Comparison of ENCODE assay signal across 9 cellular contexts in genomic region chr11:18246379-18247161, GRCh38. TPM values are rescaled to one million over a fixed set of nuclear protein-coding genes. Genes with fewer than 3 reads are reported as not detected.
DNase-seq lines count a peak whose midpoint lies in the region; ATAC-seq and TF ChIP-seq lines count a peak whose summit lies in the region.
"Not testable (repeated sequence)": the region's sequence is repeated elsewhere in the genome, so short reads cannot be mapped to it uniquely, and the experiment has no call there.
"Had no signal": no experiment of that assay in that cellular context is flagged by ENCODE, and none has a peak within 500 bp of the region (broad histone marks: within the 10 kb centered on the region; RNA-seq: fewer than 3 reads in every experiment).

No MANE protein-coding gene starts in this region.

- ATAC-seq in GM18517 (IDR thresholded peaks at IDR 0.05; ENCODE audit: unreplicated experiment): peak; percentile 75
- ATAC-seq in GM19468 (IDR thresholded peaks at IDR 0.05; ENCODE audit: extremely low read depth, unreplicated experiment): peak; percentile 61
- ATAC-seq in HG02852 (IDR thresholded peaks at IDR 0.05; ENCODE audit: unreplicated experiment): peak; percentile 82
- peak; percentile 57 for ATAC-seq in HG03457 (IDR thresholded peaks at IDR 0.05; ENCODE audit: unreplicated experiment)
- peak; percentile 12 for ATAC-seq in aorta (ENCODE audit: low FRiP score)

- H3K4me3 ChIP-seq in Peyer's patch (peak overlapping the region in 3 of 4 donors; percentile 20 to 29 (median 20)), liver (ENCODE audit: low read depth in 1 of 3, low read length in 3 of 3) (peak overlapping the region in 1 of 3 donors; percentile 0)
- not testable (repeated sequence) for H3K4me3 ChIP-seq in aorta (ENCODE audit: low read length in 2 of 2)

- not testable (repeated sequence) for H3K27me3 ChIP-seq in Peyer's patch; liver (ENCODE audit: control insufficient read depth in 4 of 4, insufficient read depth in 4 of 4, low read length in 3 of 4); aorta (ENCODE audit: control insufficient read depth in 1 of 2, insufficient read depth in 2 of 2, low read length in 1 of 2)

- peak in 1 of 6 experiments; percentile 14 for TF ChIP-seq CTCF in Peyer's patch (IDR thresholded peaks at IDR 0.05)
- TF ChIP-seq CTCF in liver (IDR thresholded peaks at IDR 0.05; ENCODE audit: low read depth, low read length, missing input control): not testable (repeated sequence)

- H3K9me3 ChIP-seq in Peyer's patch; liver (ENCODE audit: control insufficient read depth in 4 of 4, low read length in 3 of 4); aorta (ENCODE audit: control insufficient read depth, low read length): not testable (repeated sequence)

- H3K36me3 ChIP-seq in Peyer's patch; liver (ENCODE audit: control insufficient read depth in 4 of 4, insufficient read depth in 3 of 4, low read depth in 1 of 4, low read length in 3 of 4); aorta (ENCODE audit: control insufficient read depth in 1 of 2, insufficient read depth in 2 of 2, low read length in 1 of 2): not testable (repeated sequence)

- peak in 2 of 3 donors; percentile 42 to 59 for DNase-seq in Peyer's patch
- peak; percentile 32 for DNase-seq in activated naive CD4-positive, alpha-beta T cell treated with Interleukin-2 at 50 U/mL for 16 hours
- DNase-seq in aorta: not testable (repeated sequence)

- not testable (repeated sequence) for H3K9ac ChIP-seq in liver (ENCODE audit: low read depth in 1 of 2, low read length in 2 of 2)

- not testable (repeated sequence) for H3K4me1 ChIP-seq in Peyer's patch; liver (ENCODE audit: control insufficient read depth in 4 of 4, insufficient read depth in 4 of 4, low read length in 3 of 4); aorta (ENCODE audit: control insufficient read depth in 1 of 2, insufficient read depth in 2 of 2, low read length in 2 of 2)

- 57% methylated on average over 11 of the region's 11 CpGs for WGBS in liver
- 82 to 87% methylated on average over 10 to 11 of the region's 11 CpGs for WGBS in aorta, 2 donors

- H3K27ac ChIP-seq in Peyer's patch: peak overlapping the region; percentile 72 to 87 (median 76)
- H3K27ac ChIP-seq in liver (ENCODE audit: low read depth in 1 of 2, low read length in 2 of 2); aorta (ENCODE audit: low read depth in 1 of 2, low read length in 2 of 2): not testable (repeated sequence)

- intact Hi-C loops in aorta (cut with DNase I): loop anchor here in 1 of 2 donors (10.0 kb wide), 1 partner anchor 148 kb away; the partner anchor contains the start of gene LDHA

- not testable (repeated sequence) for TF ChIP-seq POLR2A in Peyer's patch (IDR thresholded peaks at IDR 0.05)

- not testable (repeated sequence) for TF ChIP-seq RAD21 in liver (IDR thresholded peaks at IDR 0.05)

TF ChIP-seq in liver, 16 proteins besides CTCF, POLR2A, EP300 and RAD21:
- TF ChIP-seq HNF4A (conservative IDR thresholded peaks at IDR 0.05) (peak in 1 of 2 donors; percentile 10), JUND (IDR thresholded peaks at IDR 0.05) (peak in 1 of 2 donors; percentile 10), RXRA (IDR thresholded peaks at IDR 0.05) (peak; percentile 7 to 23)

RNA-seq across cellular contexts. Expression of gene SAA2, which starts 1.9 kb away (rescaled TPM):
- 1 to 10 TPM in 1 of 4 donors, not detected in 3; 3.9 TPM for total RNA-seq in Peyer's patch
- total RNA-seq in liver: over 10,000 TPM in 1 of 2 donors, 1 to 10 TPM in 1; 6.4 to 27,037 TPM
- over 10,000 TPM; 14,460 to 26,704 TPM for polyA plus RNA-seq in liver
- 10 to 100 TPM; 21.8 to 26.3 TPM for total RNA-seq in aorta
- polyA plus RNA-seq in aorta: 1 to 10 TPM in 1 of 2 donors, not detected in 1; 1.3 TPM
- polyA plus RNA-seq: HepG2 had no signal

RNA-seq across cellular contexts. Expression of gene SAA4, which starts 10.0 kb away (rescaled TPM):
- total RNA-seq in Peyer's patch (not detected), liver (100 to 1,000 TPM in 1 of 2 donors, 10 to 100 TPM in 1; 84.9 to 792 TPM), aorta (under 1 TPM in 1 of 2 donors, not detected in 1; 0.84 TPM)
- polyA plus RNA-seq in liver (1,000 to 10,000 TPM; 1,462 to 4,017 TPM), aorta (1 to 10 TPM in 1 of 2 donors, not detected in 1; 2.1 TPM)

RNA-seq across cellular contexts. Expression of gene SAA1, which starts 19.5 kb away (rescaled TPM):
- total RNA-seq in Peyer's patch (1 to 10 TPM in 1 of 4 donors, not detected in 3; 4.7 TPM), liver (over 10,000 TPM in 1 of 2 donors, 10 to 100 TPM in 1; 20.4 to 17,739 TPM), aorta (100 to 1,000 TPM in 1 of 2 donors, 10 to 100 TPM in 1; 69.0 to 161 TPM)
- polyA plus RNA-seq in liver (over 10,000 TPM; 24,385 to 33,277 TPM), aorta (10 to 100 TPM in 1 of 2 donors, 1 to 10 TPM in 1; 6.5 to 12.3 TPM)
- total RNA-seq: HepG2 had no signal
- polyA plus RNA-seq: HepG2 had no signal

Comparison
In these comparisons a context has a peak if more than half of its experiments do, and no peak if none do; other contexts are left out.
1. ATAC-seq: peak in every context shown above with its lines; median percentile 82 in HG02852; 75 in GM18517; 61 in GM19468; 57 in HG03457; 12 in aorta.
2. RNA of gene SAA4, which starts 10.0 kb away (total RNA-seq): 84.9 to 792 TPM in liver; 0.84 TPM in aorta and not detected in Peyer's patch; every median in the first group is over 10 times any median in the second.